ENCODE assay signal across 22 cellular contexts in the genomic region with DNA sequence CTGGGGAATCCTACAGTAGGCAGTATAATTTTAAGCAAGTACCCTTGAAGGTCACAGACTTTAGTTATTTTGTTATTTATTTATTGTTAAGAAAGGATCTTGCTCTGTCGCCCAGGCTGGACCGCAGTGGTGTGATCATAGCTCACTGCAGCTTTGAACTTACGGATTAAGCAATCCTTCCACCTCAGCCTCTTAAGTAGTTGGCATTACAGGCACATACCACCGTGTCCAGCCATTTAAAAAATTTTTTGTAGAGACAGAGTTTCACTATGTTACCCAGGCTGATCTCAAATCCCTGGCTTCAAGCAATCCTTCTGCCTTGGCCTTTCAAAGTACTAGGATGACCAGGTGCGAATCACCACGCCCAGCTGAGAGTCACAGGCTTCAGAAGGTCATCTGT.
"Had no signal": no experiment of that assay in that cellular context is flagged by ENCODE, and none has a peak within 500 bp of the region (broad histone marks: within the 10 kb centered on the region; RNA-seq: fewer than 3 reads in every experiment).

No MANE protein-coding gene starts in this region.

- H3K9me3 Mint-ChIP-seq: dendritic cell treated with granulocyte-macrophage colony-stimulating factor and Interleukin-4, amounts not matched to agents 40 ng/mL and 50 ng/mL, for 4 days; stimulated activated effector memory CD8-positive, alpha-beta T cell treated with anti-CD3 and anti-CD28 coated beads, Interleukin-12 subunit alpha, Interleukin-12 subunit beta, amount 100 ng/mL, for 72 hours had no signal

- DNase-seq: esophagus squamous epithelium; foreskin keratinocyte; head of caudate nucleus; kidney; left cardiac atrium; left ventricle myocardium inferior; mesendoderm; naive thymus-derived CD8-positive, alpha-beta T cell; psoas muscle; retina; right lobe of liver; stimulated activated CD4-positive, alpha-beta T cell treated with anti-CD3 and anti-CD28 coated beads, Interleukin-4, amount 100 ng/mL, for 1 hour; stimulated activated CD8-positive, alpha-beta memory T cell treated with anti-CD3 and anti-CD28 coated beads, Interleukin-4, amount 100 ng/mL, for 48 hours; stimulated activated naive CD8-positive, alpha-beta T cell treated with anti-CD3 and anti-CD28 coated beads, Interleukin-15, Interleukin-2, amounts not matched to agents 100 U/mL and 50 U/mL, for 24 hours; thyroid gland; upper lobe of left lung had no signal

- ATAC-seq: foreskin keratinocyte; left cardiac atrium; naive thymus-derived CD8-positive, alpha-beta T cell; psoas muscle; right lobe of liver; stimulated activated effector memory CD8-positive, alpha-beta T cell treated with anti-CD3 and anti-CD28 coated beads, Interleukin-12 subunit alpha, Interleukin-12 subunit beta, amount 100 ng/mL, for 72 hours; stimulated activated naive CD8-positive, alpha-beta T cell treated with anti-CD3 and anti-CD28 coated beads, Interleukin-15, Interleukin-2, amounts not matched to agents 100 U/mL and 50 U/mL, for 24 hours had no signal

- H3K9me3 ChIP-seq: neutrophil, psoas muscle, right lobe of liver, suprapubic skin, thyroid gland had no signal

- H3K4me1 ChIP-seq: foreskin keratinocyte, left ventricle myocardium inferior, psoas muscle, right lobe of liver, thyroid gland had no signal

- H3K27ac ChIP-seq: esophagus squamous epithelium, foreskin keratinocyte, hepatocyte, left ventricle myocardium inferior, neutrophil, psoas muscle, right lobe of liver, suprapubic skin, thyroid gland, upper lobe of left lung had no signal

- H3K4me3 Mint-ChIP-seq: dendritic cell treated with granulocyte-macrophage colony-stimulating factor and Interleukin-4, amounts not matched to agents 40 ng/mL and 50 ng/mL, for 4 days; naive thymus-derived CD8-positive, alpha-beta T cell; stimulated activated effector memory CD8-positive, alpha-beta T cell treated with anti-CD3 and anti-CD28 coated beads, Interleukin-12 subunit alpha, Interleukin-12 subunit beta, amount 100 ng/mL, for 72 hours had no signal

- H3K27ac Mint-ChIP-seq: dendritic cell treated with granulocyte-macrophage colony-stimulating factor and Interleukin-4, amounts not matched to agents 40 ng/mL and 50 ng/mL, for 4 days had no signal

- H3K36me3 ChIP-seq: esophagus squamous epithelium, left ventricle myocardium inferior, neutrophil, right lobe of liver, suprapubic skin, thyroid gland, upper lobe of left lung had no signal

- H3K36me3 Mint-ChIP-seq: naive thymus-derived CD8-positive, alpha-beta T cell; stimulated activated effector memory CD8-positive, alpha-beta T cell treated with anti-CD3 and anti-CD28 coated beads, Interleukin-12 subunit alpha, Interleukin-12 subunit beta, amount 100 ng/mL, for 72 hours had no signal

- H3K27me3 ChIP-seq: esophagus squamous epithelium, foreskin keratinocyte, hepatocyte, neutrophil, right lobe of liver, suprapubic skin, thyroid gland, upper lobe of left lung had no signal

- H3K4me3 ChIP-seq: esophagus squamous epithelium, hepatocyte, left ventricle myocardium inferior, lung, psoas muscle, right lobe of liver, suprapubic skin, thyroid gland, upper lobe of left lung had no signal

- H3K27me3 Mint-ChIP-seq: naive thymus-derived CD8-positive, alpha-beta T cell had no signal
